Comparison of ENCODE assay signal across 7 cellular contexts in genomic region chr1:84506729-84507453, GRCh38. TPM values are rescaled to one million over a fixed set of nuclear protein-coding genes. Genes with fewer than 3 reads are reported as not detected.
DNase-seq lines count a peak whose midpoint lies in the region; FAIRE-seq and TF ChIP-seq lines count a peak whose summit lies in the region.

No MANE protein-coding gene starts in this region.

- H3K9me3 ChIP-seq in SJCRH30 (replicated peaks) (no peaks in the 10 kb centered on the region), esophagus muscularis mucosa (peaks cover 0 to 7% (median 0%) of the 10 kb centered on the region in 4 donors)

- H3K36me3 ChIP-seq in H7 (replicated peaks; ENCODE audit: control insufficient read depth, insufficient read depth, low read length): no peaks in the 10 kb centered on the region
- peaks cover 6% of the 10 kb centered on the region for H3K36me3 ChIP-seq in SJCRH30
- no peaks in the 10 kb centered on the region for H3K36me3 ChIP-seq in esophagus muscularis mucosa
- no peaks in the 10 kb centered on the region for H3K36me3 ChIP-seq in rectal smooth muscle tissue (ENCODE audit: control insufficient read depth, insufficient read depth, low read length)

- no peak for TF ChIP-seq EP300 in esophagus muscularis mucosa (IDR thresholded peaks at IDR 0.05)

- peak overlapping the region; percentile 82 for H3K27ac ChIP-seq in SJCRH30
- peak overlapping the region; percentile 94 to 97 (median 96) for H3K27ac ChIP-seq in esophagus muscularis mucosa (replicated peaks in 1 of 4)
- H3K27ac ChIP-seq in rectal smooth muscle tissue (ENCODE audit: low read depth, low read length): peak overlapping the region; percentile 97

- H3K4me3 ChIP-seq in H7 (ENCODE audit: insufficient read depth, low read depth, low read length) (peak overlapping the region; percentile 94), SJCRH30 (peak overlapping the region; percentile 76), esophagus muscularis mucosa (peak overlapping the region; percentile 77 to 85 (median 78)), rectal smooth muscle tissue (ENCODE audit: low read length) (peak overlapping the region; percentile 86)

- H3K27me3 ChIP-seq in H7 (ENCODE audit: control insufficient read depth, insufficient read depth, low read length) (no peaks in the 10 kb centered on the region; the same call in 1 of the 2 replicates), SJCRH30 (no peaks in the 10 kb centered on the region), esophagus muscularis mucosa (no peaks in the 10 kb centered on the region), rectal smooth muscle tissue (ENCODE audit: control insufficient read depth, insufficient read depth, low read length) (no peaks in the 10 kb centered on the region)

- no peak for TF ChIP-seq POLR2A in esophagus muscularis mucosa (IDR thresholded peaks at IDR 0.05; ENCODE audit: low read depth)

- peak overlapping the region; percentile 74 for H3K9ac ChIP-seq in rectal smooth muscle tissue (ENCODE audit: low read length)

- FAIRE-seq in urothelium cell line (lab: Jason Lieb, UNC): no peak

- no peak for TF ChIP-seq CTCF in esophagus muscularis mucosa (IDR thresholded peaks at IDR 0.05)

- peaks cover 12% of the 10 kb centered on the region for H3K4me1 ChIP-seq in SJCRH30
- H3K4me1 ChIP-seq in esophagus muscularis mucosa: peaks cover 32 to 43% (median 36%) of the 10 kb centered on the region in 4 donors
- peaks cover 12% of the 10 kb centered on the region for H3K4me1 ChIP-seq in rectal smooth muscle tissue (ENCODE audit: control insufficient read depth, insufficient read depth, low read length)

- WGBS in esophagus muscularis mucosa: 16% methylated on average over 24 of the region's 26 CpGs

- intact Hi-C loops in esophagus muscularis mucosa (cut with DNase I): loop anchor here (2.0 to 5.0 kb wide), 2 partner anchors 65 to 96 kb away; partner anchors contain the start of gene CTBS

- DNase-seq in H7 (peak; percentile 5), SJCRH30 (no peak), esophagus muscularis mucosa (ENCODE audit: extremely low spot score) (no peak), urothelium cell line (ENCODE audit: low spot score) (no peak), DMS153 treated with DMSO at 0.1 percent for 48 hours (lab: John Stamatoyannopoulos, UW; ENCODE audit: unreplicated experiment) (no peak), SHP77 treated with DMSO at 0.1 percent for 48 hours (lab: John Stamatoyannopoulos, UW) (no peak)

RNA-seq across cellular contexts. Expression of gene GNG5, which starts 0.5 kb away (rescaled TPM):
- total RNA-seq in H7 (2014; rRNA removed; shearing (Covaris generic)): 68.5 and 71.2 TPM in 2 replicates
- 149 and 152 TPM in 2 replicates for total RNA-seq in SJCRH30 (2014; rRNA removed; shearing (Covaris generic))
- 10 to 100 TPM; 62.6 to 79.3 (median 74.5) TPM for total RNA-seq in esophagus muscularis mucosa

RNA-seq across cellular contexts. Expression of gene SPATA1, which starts 0.7 kb away (rescaled TPM):
- total RNA-seq in H7 (2014; rRNA removed; shearing (Covaris generic)): 1.8 and 3.2 TPM in 2 replicates
- 0.97 TPM in 1 of 2 replicates, not detected in the other for total RNA-seq in SJCRH30 (2014; rRNA removed; shearing (Covaris generic))
- 1 to 10 TPM in 1 of 4 donors, under 1 TPM in 2, not detected in 1; 0.19 to 2.7 (median 0.42) TPM for total RNA-seq in esophagus muscularis mucosa

RNA-seq across cellular contexts. Expression of gene RPF1, which starts 27.8 kb away (rescaled TPM):
- 82.5 and 93.8 TPM in 2 replicates for total RNA-seq in H7 (2014; rRNA removed; shearing (Covaris generic))
- total RNA-seq in SJCRH30 (2014; rRNA removed; shearing (Covaris generic)): 72.8 and 79.6 TPM in 2 replicates
- total RNA-seq in esophagus muscularis mucosa: 10 to 100 TPM; 30.9 to 41.9 (median 37.7) TPM
